In genomic region chr7:101618207-101618839, GRCh38 we compare ENCODE assay signal across 2 cellular contexts.
TF ChIP-seq lines count a peak whose summit lies in the region.

No MANE protein-coding gene starts in this region.

TF ChIP-seq in GM23338, 12 proteins besides CTCF, POLR2A, EP300 and RAD21:
- TF ChIP-seq ZNF331 (CRISPR knock-in tag; IDR thresholded peaks at IDR 0.05; ENCODE audit: low read depth) (no peak), STAT1 (IDR thresholded peaks at IDR 0.05; ENCODE audit: unreplicated experiment) (no peak), ZNF462 (CRISPR knock-in tag; IDR thresholded peaks at IDR 0.05) (no peak), ZNF114 (CRISPR knock-in tag; IDR thresholded peaks at IDR 0.05) (no peak), ETS1 (IDR thresholded peaks at IDR 0.05) (no peak), EZH2 (IDR thresholded peaks at IDR 0.05; ENCODE audit: low read depth, unreplicated experiment) (no peak), EZH2phosphoT487 (IDR thresholded peaks at IDR 0.05; ENCODE audit: unreplicated experiment) (no peak), REST (IDR thresholded peaks at IDR 0.05; ENCODE audit: unreplicated experiment) (no peak), CREB1 (CRISPR knock-in tag; IDR thresholded peaks at IDR 0.05; ENCODE audit: low read depth) (no peak)

TF ChIP-seq in SK-N-SH treated with all-trans-retinoic acid at 6 μM for 48 hours, 23 proteins besides CTCF, POLR2A, EP300 and RAD21:
- no peak for TF ChIP-seq ZNF565 (CRISPR knock-in tag; conservative IDR thresholded peaks at IDR 0.05; ENCODE audit: low read depth)
- TF ChIP-seq ESRRG (CRISPR knock-in tag; IDR thresholded peaks at IDR 0.05) = no peak
- no peak for TF ChIP-seq RARB (CRISPR knock-in tag; IDR thresholded peaks at IDR 0.05)
- no peak for TF ChIP-seq CSDC2 (CRISPR knock-in tag; IDR thresholded peaks at IDR 0.05)
- TF ChIP-seq PPARA (CRISPR knock-in tag; IDR thresholded peaks at IDR 0.05; ENCODE audit: borderline replicate concordance) = no peak
- TF ChIP-seq ZNF8 (CRISPR knock-in tag; IDR thresholded peaks at IDR 0.05) = no peak
- no peak for TF ChIP-seq SNAI2 (CRISPR knock-in tag; IDR thresholded peaks at IDR 0.05)
- TF ChIP-seq BACH2 (CRISPR knock-in tag; IDR thresholded peaks at IDR 0.05; ENCODE audit: borderline replicate concordance) = no peak
- TF ChIP-seq CREB5 (CRISPR knock-in tag; IDR thresholded peaks at IDR 0.05; ENCODE audit: low read depth) = no peak
- TF ChIP-seq ZFP30 (CRISPR knock-in tag; IDR thresholded peaks at IDR 0.05) = no peak
